ENCODE assay signal across 16 cellular contexts in the genomic region with DNA sequence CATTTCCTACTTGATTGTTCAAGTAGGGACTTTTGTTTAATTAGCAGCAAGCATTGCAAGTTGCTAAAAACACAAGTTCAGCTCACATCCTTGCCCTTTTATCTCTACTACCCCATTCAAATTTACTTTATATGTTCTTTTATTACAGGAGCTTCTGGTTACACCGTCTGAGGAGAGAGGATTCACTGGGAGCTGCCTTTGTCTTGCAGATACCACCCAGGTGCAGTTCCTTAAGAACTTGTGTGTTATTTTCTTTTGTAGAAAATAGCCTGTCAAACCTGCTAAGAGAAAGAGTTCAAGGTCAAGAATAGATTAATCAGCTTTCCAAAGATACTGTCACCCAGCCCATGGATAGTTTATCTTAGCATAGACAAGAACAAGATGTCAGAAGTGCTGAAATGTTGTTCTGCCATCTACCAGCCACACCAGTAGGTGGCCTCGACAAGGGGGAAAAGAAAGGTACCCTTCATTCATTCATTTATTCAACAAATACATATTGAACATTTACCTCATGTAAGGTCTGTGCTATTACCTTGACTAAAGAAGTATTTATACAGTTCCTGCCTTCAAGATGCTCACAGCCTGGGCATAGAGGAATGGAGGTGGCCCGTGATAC.
"Had no signal": no experiment of that assay in that cellular context is flagged by ENCODE, and none has a peak within 500 bp of the region (broad histone marks: within the 10 kb centered on the region; RNA-seq: fewer than 3 reads in every experiment).

No MANE protein-coding gene starts in this region.

- H3K27me3 ChIP-seq: brain microvascular endothelial cell, gastrocnemius medialis, heart left ventricle, tibial nerve had no signal

- H3K4me1 ChIP-seq: gastrocnemius medialis, heart left ventricle, parathyroid adenoma, tibial nerve had no signal

- H3K36me3 ChIP-seq: brain microvascular endothelial cell, gastrocnemius medialis, heart left ventricle, tibial nerve had no signal

- DNase-seq: activated CD4-positive, alpha-beta T cell treated with anti-CD3 and anti-CD28 coated beads, Interleukin-2, amount 50 U/mL, for 1 hour; activated CD8-positive, alpha-beta memory T cell treated with anti-CD3 and anti-CD28 coated beads for 24 hours; activated gamma-delta T cell treated with Interleukin-2 at 50 U/mL for 16 hours; activated naive CD8-positive, alpha-beta T cell treated with anti-CD3 and anti-CD28 coated beads, Interleukin-2, amount 10 ng/mL, durations not matched to agents 7 days and 5 days; brain microvascular endothelial cell; cortex of kidney; effector CD4-positive, alpha-beta T cell; gastrocnemius medialis; heart left ventricle; naive B cell; retina; stimulated activated naive B cell treated with anti-CD40 and anti-IgM and Interleukin-4, amounts not matched to agents 10 μg/mL and 1 μg/mL and 100 μg/mL, for 72 hours had no signal

- H3K4me3 ChIP-seq: gastrocnemius medialis, heart left ventricle, tibial nerve had no signal

- H3K9ac ChIP-seq: parathyroid adenoma had no signal

- H3K27ac ChIP-seq: brain microvascular endothelial cell, gastrocnemius medialis, heart left ventricle, parathyroid adenoma, tibial nerve had no signal

- H3K9me3 ChIP-seq: gastrocnemius medialis had no signal

- ATAC-seq: activated CD4-positive, CD25-positive, alpha-beta regulatory T cell treated with anti-CD3 and anti-CD28 coated beads, Interleukin-2, amount 50 U/mL, for 24 hours; gastrocnemius medialis; heart left ventricle; left lobe of liver; stimulated activated naive B cell treated with anti-CD40 and anti-IgM and Interleukin-4, amounts not matched to agents 10 μg/mL and 1 μg/mL and 100 μg/mL, for 72 hours had no signal
